25 cellular contexts compared by ENCODE assay signal in genomic region chr7:2438775-2439174, GRCh38. TPM values are rescaled to one million over a fixed set of nuclear protein-coding genes. Genes with fewer than 3 reads are reported as not detected.
"Had no signal": no experiment of that assay in that cellular context is flagged by ENCODE, and none has a peak within 500 bp of the region (broad histone marks: within the 10 kb centered on the region; RNA-seq: fewer than 3 reads in every experiment).

No MANE protein-coding gene starts in this region.

- H3K27ac Mint-ChIP-seq: activated naive CD4-positive, alpha-beta T cell treated with anti-CD3 and anti-CD28 coated beads, Interleukin-2, amount 50 U/mL, for 72 hours; activated T-helper 1 cell treated with anti-CD3 and anti-CD28 coated beads, Interleukin-12 subunit alpha, Interleukin-12 subunit beta, Interleukin-2, Interleukin-4 antibody, amounts not matched to agents 30 ng/mL and 10 ng/mL and 1 ng/mL, durations not matched to agents 14 hours and 24 hours and 36 hours; nephron had no signal

- ATAC-seq: activated naive CD4-positive, alpha-beta T cell treated with anti-CD3 and anti-CD28 coated beads, Interleukin-2, amount 50 U/mL, for 72 hours had no signal

- H3K4me3 Mint-ChIP-seq: activated T-helper 1 cell treated with anti-CD3 and anti-CD28 coated beads, Interleukin-12 subunit alpha, Interleukin-12 subunit beta, Interleukin-2, Interleukin-4 antibody, amounts not matched to agents 30 ng/mL and 10 ng/mL and 1 ng/mL, durations not matched to agents 14 hours and 24 hours and 36 hours; nephron had no signal

- H3K36me3 Mint-ChIP-seq: activated naive CD4-positive, alpha-beta T cell treated with anti-CD3 and anti-CD28 coated beads, Interleukin-2, amount 50 U/mL, for 72 hours had no signal

- H3K4me1 ChIP-seq: adrenal gland, breast epithelium had no signal

- H3K36me3 ChIP-seq: breast epithelium had no signal

- DNase-seq: activated CD4-positive, alpha-beta T cell treated with anti-CD3 and anti-CD28 coated beads for 1 hour; activated gamma-delta T cell treated with Interleukin-2 at 50 U/mL for 16 hours; activated T-cell treated with anti-CD3 and anti-CD28 coated beads for 4 hours; adrenal gland; cortex of kidney; head of caudate nucleus; left colon; midbrain; occipital lobe; SW 1271; T-helper 2 cell had no signal

- H3K9me3 Mint-ChIP-seq: activated naive CD4-positive, alpha-beta T cell treated with anti-CD3 and anti-CD28 coated beads, Interleukin-2, amount 50 U/mL, for 72 hours; activated T-helper 1 cell treated with anti-CD3 and anti-CD28 coated beads, Interleukin-12 subunit alpha, Interleukin-12 subunit beta, Interleukin-2, Interleukin-4 antibody, amounts not matched to agents 30 ng/mL and 10 ng/mL and 1 ng/mL, durations not matched to agents 14 hours and 24 hours and 36 hours; nephron had no signal

- H3K27me3 ChIP-seq: adrenal gland, breast epithelium, gastrocnemius medialis had no signal

- H3K27ac ChIP-seq: breast epithelium, gastrocnemius medialis, thoracic aorta, VCaP had no signal

- H3K4me3 ChIP-seq: adrenal gland, breast epithelium, gastrocnemius medialis, lung, thoracic aorta had no signal

- H3K9me3 ChIP-seq: adrenal gland, breast epithelium, gastrocnemius medialis, thoracic aorta had no signal

RNA-seq across cellular contexts. Expression of gene GRIFIN, which starts 37.4 kb away (rescaled TPM):
- total RNA-seq: activated naive CD4-positive, alpha-beta T cell treated with anti-CD3 and anti-CD28 coated beads, Interleukin-2, amount 50 U/mL, for 72 hours; activated T-helper 1 cell treated with anti-CD3 and anti-CD28 coated beads, Interleukin-12 subunit alpha, Interleukin-12 subunit beta, Interleukin-2, Interleukin-4 antibody, amounts not matched to agents 30 ng/mL and 10 ng/mL and 1 ng/mL, durations not matched to agents 14 hours and 24 hours and 36 hours; adrenal gland; astrocyte; breast epithelium; esophagus mucosa; gastrocnemius medialis; left colon; lung; occipital lobe; posterior vena cava; right cardiac atrium; skeletal muscle tissue; thoracic aorta; urinary bladder had no signal
- polyA plus RNA-seq: adrenal gland, lung, right cardiac atrium, urinary bladder had no signal
